ENCODE assay signal across 11 cellular contexts in genomic region chr6:126341126-126341525, GRCh38. TPM values are rescaled to one million over a fixed set of nuclear protein-coding genes. Genes with fewer than 3 reads are reported as not detected.
A peak's percentile ranks its signal among the peaks of the same experiment; 100 is the strongest.
DNase-seq lines count a peak whose midpoint lies in the region; ATAC-seq, FAIRE-seq and TF ChIP-seq lines count a peak whose summit lies in the region.
"Had no signal": no experiment of that assay in that cellular context is flagged by ENCODE, and none has a peak within 500 bp of the region (broad histone marks: within the 10 kb centered on the region; RNA-seq: fewer than 3 reads in every experiment).

No MANE protein-coding gene starts in this region.

- no TSS peak for BruUV-seq in HCT116 (replicated peaks; lab: Mats Ljungman, UMichigan)

- H3K27ac ChIP-seq in A549 (no peak overlapping the region), HCT116 (ENCODE audit: low read depth, low read length) (no peak overlapping the region), astrocyte (ENCODE audit: low read depth, low read length) (no peak overlapping the region), lower lobe of right lung (no peak overlapping the region)

- no peak for ATAC-seq in A549
- no peak for ATAC-seq in HCT116
- no peak for ATAC-seq in lower lobe of right lung
- no peak for ATAC-seq in GM21576 (IDR thresholded peaks at IDR 0.05; ENCODE audit: unreplicated experiment)
- no peak for ATAC-seq in GM19463 (IDR thresholded peaks at IDR 0.05; ENCODE audit: unreplicated experiment)
- no peak for ATAC-seq in HG02981 (IDR thresholded peaks at IDR 0.05; ENCODE audit: unreplicated experiment)

- no peaks in the 10 kb centered on the region for H3K36me3 ChIP-seq in HCT116 (ENCODE audit: control insufficient read depth in 1 of 2, insufficient read depth in 2 of 2, low read length in 2 of 2)
- H3K36me3 ChIP-seq in astrocyte (ENCODE audit: insufficient read depth, low read length): no peaks in the 10 kb centered on the region
- H3K36me3 ChIP-seq in lower lobe of right lung: no peaks in the 10 kb centered on the region
- H3K36me3 ChIP-seq: neutrophil had no signal

- DNase-seq in A549 (ENCODE audit: low read depth in 1 of 2, low spot score in 1 of 2) (no peak), HCT116 (ENCODE audit: low read depth, low spot score) (no peak), astrocyte (ENCODE audit: low read depth) (no peak), lower lobe of right lung (no peak), medulla oblongata (ENCODE audit: extremely low spot score) (no peak)
- DNase-seq: activated T-cell treated with anti-CD3 and anti-CD28 coated beads, Interleukin-2, amount 50 U/mL, for 72 hours had no signal

- H3K9ac ChIP-seq in HCT116 (ENCODE audit: low read length) (peak overlapping the region; percentile 75), astrocyte (ENCODE audit: low read length) (peak overlapping the region; percentile 86)

- POLR2A ChIA-PET in A549 (lab: Yijun Ruan, JAX): no interaction called here
- POLR2A ChIA-PET in HCT116 (lab: Charles Lee): no interaction called here

- H3K4me1 ChIP-seq in A549: peaks cover 7% of the 10 kb centered on the region; the same call in 1 of the 3 replicates
- H3K4me1 ChIP-seq in HCT116 (ENCODE audit: control insufficient read depth in 1 of 2, insufficient read depth in 2 of 2, low read length in 2 of 2): peaks cover 5 to 8% of the 10 kb centered on the region in 2 experiments; a peak in 2 of 4 replicates
- peaks cover 8% of the 10 kb centered on the region for H3K4me1 ChIP-seq in astrocyte (ENCODE audit: insufficient read depth, low read length)
- H3K4me1 ChIP-seq in lower lobe of right lung: peaks cover 17% of the 10 kb centered on the region

- H3K79me2 ChIP-seq in HCT116 (ENCODE audit: insufficient read depth, low read length) (peaks cover 61% of the 10 kb centered on the region), astrocyte (ENCODE audit: insufficient read depth, low read length) (peaks cover 51% of the 10 kb centered on the region)

- H3K4me3 ChIP-seq in A549 (peak overlapping the region; percentile 90), HCT116 (replicated peaks in 1 of 2; ENCODE audit: low read depth in 1 of 2, low read length in 2 of 2) (peak overlapping the region; percentile 89 to 90), astrocyte (ENCODE audit: insufficient read depth, low read depth, low read length) (peak overlapping the region; percentile 96), lower lobe of right lung (peak overlapping the region; percentile 79)

- H3K9me3 Mint-ChIP-seq in astrocyte (ENCODE audit: unreplicated experiment): no peaks in the 10 kb centered on the region
- H3K9me3 Mint-ChIP-seq: activated T-cell treated with anti-CD3 and anti-CD28 coated beads, Interleukin-2, amount 50 U/mL, for 72 hours had no signal

- H4K20me1 ChIP-seq in HCT116 (ENCODE audit: insufficient read depth) (no peaks in the 10 kb centered on the region), astrocyte (ENCODE audit: insufficient read depth, low read length) (no peaks in the 10 kb centered on the region)

- no peak overlapping the region for H3K27ac Mint-ChIP-seq in astrocyte (ENCODE audit: unreplicated experiment)
- H3K27ac Mint-ChIP-seq: activated T-cell treated with anti-CD3 and anti-CD28 coated beads, Interleukin-2, amount 50 U/mL, for 72 hours had no signal

- no peaks in the 10 kb centered on the region for H3K9me3 ChIP-seq in A549
- no peaks in the 10 kb centered on the region for H3K9me3 ChIP-seq in HCT116 (ENCODE audit: control insufficient read depth in 1 of 2, insufficient read depth in 1 of 2, low read depth in 1 of 2, low read length in 2 of 2)
- H3K9me3 ChIP-seq in astrocyte (ENCODE audit: insufficient read depth, low read depth, low read length): no peaks in the 10 kb centered on the region
- no peaks in the 10 kb centered on the region for H3K9me3 ChIP-seq in lower lobe of right lung
- H3K9me3 ChIP-seq: neutrophil had no signal

- intact Hi-C loops in HCT116 (cut with micrococcal nuclease): loop anchor here (10.0 kb wide), 1 partner anchor 346 kb away; no protein-coding TSS in a partner anchor
- intact Hi-C loops in lower lobe of right lung (cut with DNase I): no loop called here

- H3K4me1 Mint-ChIP-seq in astrocyte (ENCODE audit: low read depth, unreplicated experiment): peaks cover 4% of the 10 kb centered on the region

- CTCF ChIA-PET in A549 (lab: Yijun Ruan, JAX) (interaction anchor here (1.1 kb wide), 1 partner anchor 462 kb away, joined by 3 read pairs; no protein-coding TSS in a partner anchor), HCT116 (lab: Charles Lee) (no interaction called here)

- H3K27me3 Mint-ChIP-seq in astrocyte (ENCODE audit: low read depth, unreplicated experiment): no peaks in the 10 kb centered on the region

- H3K9me2 ChIP-seq in HCT116 (ENCODE audit: insufficient read depth): no peaks in the 10 kb centered on the region

- RAD21 ChIA-PET in HCT116 (lab: Charles Lee; ENCODE audit: low non-redundant PET in 1 of 2, low total read pairs in 2 of 2, uncharacterized antibody in 2 of 2, unreplicated experiment in 2 of 2): no interaction called here

- 61% methylated on average over 3 of the region's 3 CpGs for WGBS in A549 (ENCODE audit: missing lambda C conversion rate)

- FAIRE-seq in A549 (lab: Jason Lieb, UNC): no peak
- FAIRE-seq in astrocyte (lab: Jason Lieb, UNC): no peak
- FAIRE-seq: endometrium had no signal

- H2AFZ ChIP-seq in HCT116 (ENCODE audit: low read depth, low read length, poor library complexity, severe bottlenecking): no peak overlapping the region
- H2AFZ ChIP-seq in astrocyte (ENCODE audit: low read depth, low read length): no peak overlapping the region

- H3K27me3 ChIP-seq in HCT116 (ENCODE audit: insufficient read depth, low read length) (no peaks in the 10 kb centered on the region), astrocyte (ENCODE audit: insufficient read depth, low read length) (no peaks in the 10 kb centered on the region), lower lobe of right lung (ENCODE audit: low read depth) (no peaks in the 10 kb centered on the region)
- H3K27me3 ChIP-seq: neutrophil had no signal

- TF ChIP-seq POLR2A in A549 (IDR thresholded peaks at IDR 0.05; ENCODE audit: low read length): no peak
- no peak for TF ChIP-seq POLR2A in HCT116 (IDR thresholded peaks at IDR 0.05; ENCODE audit: borderline replicate concordance, extremely low read depth, insufficient read depth, insufficient read length)

- H3K4me3 Mint-ChIP-seq in astrocyte (ENCODE audit: unreplicated experiment): no peak overlapping the region
- H3K4me3 Mint-ChIP-seq: activated T-cell treated with anti-CD3 and anti-CD28 coated beads, Interleukin-2, amount 50 U/mL, for 72 hours had no signal

- H3K36me3 Mint-ChIP-seq in astrocyte (ENCODE audit: low read depth, unreplicated experiment): no peaks in the 10 kb centered on the region

- H3K4me2 ChIP-seq in A549: peak overlapping the region; percentile 91
- peak overlapping the region; percentile 81 for H3K4me2 ChIP-seq in HCT116 (ENCODE audit: low read length)
- H3K4me2 ChIP-seq in astrocyte (ENCODE audit: low read length): peak overlapping the region; percentile 89

- no peak for TF ChIP-seq RAD21 in A549 (conservative IDR thresholded peaks at IDR 0.05 in 1 of 2, IDR thresholded peaks at IDR 0.05 in 1 of 2)
- TF ChIP-seq RAD21 in HCT116 (IDR thresholded peaks at IDR 0.05; ENCODE audit: low read depth): no peak

- TF ChIP-seq EP300 in A549 (IDR thresholded peaks at IDR 0.05): no peak

- no peak for TF ChIP-seq CTCF in A549 (IDR thresholded peaks at IDR 0.05)
- TF ChIP-seq CTCF in HCT116 (IDR thresholded peaks at IDR 0.05 in 2 of 3, conservative IDR thresholded peaks at IDR 0.05 in 1 of 3; ENCODE audit: borderline replicate concordance in 1 of 3, insufficient read depth in 1 of 3, low read depth in 2 of 3, low read length in 2 of 3): no peak
- no peak for TF ChIP-seq CTCF in astrocyte (IDR thresholded peaks at IDR 0.05; ENCODE audit: insufficient read depth, low read depth, low read length)
- no peak for TF ChIP-seq CTCF in lower lobe of right lung (IDR thresholded peaks at IDR 0.05)

TF ChIP-seq in A549, 52 proteins besides CTCF, POLR2A, EP300 and RAD21 (continues in another document):
- TF ChIP-seq RARB (CRISPR knock-in tag; IDR thresholded peaks at IDR 0.05): no peak
- no peak for TF ChIP-seq HES2 (IDR thresholded peaks at IDR 0.05)
- no peak for TF ChIP-seq CHD2 (IDR thresholded peaks at IDR 0.05; ENCODE audit: low read length, partially characterized antibody)

TF ChIP-seq in HCT116, 20 proteins besides CTCF, POLR2A, EP300 and RAD21:
- TF ChIP-seq EZH2phosphoT487 (IDR thresholded peaks at IDR 0.05; ENCODE audit: borderline replicate concordance) (no peak), EGR1 (IDR thresholded peaks at IDR 0.05; ENCODE audit: low read depth) (no peak), EZH2 (IDR thresholded peaks at IDR 0.05) (no peak), YY1 (IDR thresholded peaks at IDR 0.05; ENCODE audit: extremely low read depth, insufficient replicate concordance, low read depth, low read length) (no peak), SRF (IDR thresholded peaks at IDR 0.05; ENCODE audit: low read depth) (no peak), MAX (IDR thresholded peaks at IDR 0.05) (no peak)

RNA-seq across cellular contexts. Expression of gene CENPW, which starts 1.2 kb away (rescaled TPM):
- polyA plus RNA-seq in A549 (2011; rRNA removed): 19.0 and 28.2 TPM in 2 replicates
- polyA plus RNA-seq in A549 (2012; cell fraction: cytosol; rRNA removed): 16.4 and 21.7 TPM in 2 replicates
- polyA plus RNA-seq in A549 (2012; cell fraction: nucleus; rRNA removed): 5.0 and 11.2 TPM in 2 replicates
- 34.5 to 40.4 TPM (median 35.0 TPM) in 3 replicates for polyA plus RNA-seq in A549 (2017; fragmentation: RNase III; extraction: RNeasy Plus Mini Kit Qiagen cat#74134 plus additional on column Dnase treatment)
- 2.5 and 7.3 TPM in 2 replicates for polyA minus RNA-seq in A549 (2011; rRNA and poly(A)+ RNA removed)
- 46.9 TPM for total RNA-seq in HCT116 (2021; ENCODE audit: unreplicated experiment)
- 23.7 and 28.9 TPM in 2 replicates for polyA plus RNA-seq in HCT116 (2012)
- 16.0 and 16.1 TPM in 2 replicates for total RNA-seq in astrocyte
- 7.1 TPM for total RNA-seq in lower lobe of right lung
